In the genomic region with DNA sequence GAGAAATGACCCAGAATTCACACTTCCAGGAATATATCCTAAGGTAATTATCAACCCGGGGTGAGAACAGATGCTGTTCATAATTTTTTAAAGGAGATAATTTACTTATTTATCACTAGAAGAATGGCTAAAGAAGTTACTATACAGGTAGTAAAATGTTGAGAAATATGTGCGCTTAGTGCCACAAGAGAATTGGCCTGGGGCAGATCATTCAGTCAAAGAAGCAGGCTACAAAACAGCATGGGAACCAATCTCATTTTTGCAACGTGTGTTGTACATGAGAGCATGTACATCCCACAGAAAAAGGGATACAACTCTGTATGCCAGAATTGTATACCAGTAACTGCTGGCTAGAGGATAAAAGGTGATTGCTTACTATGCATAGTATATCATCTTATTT, we compare ENCODE assay signal across 32 cellular contexts.
DNase-seq lines count a peak whose midpoint lies in the region; ATAC-seq and TF ChIP-seq lines count a peak whose summit lies in the region.
"Had no signal": no experiment of that assay in that cellular context is flagged by ENCODE, and none has a peak within 500 bp of the region (broad histone marks: within the 10 kb centered on the region; RNA-seq: fewer than 3 reads in every experiment).

No MANE protein-coding gene starts in this region.

- H3K9me2 ChIP-seq in SK-N-SH: no peaks in the 10 kb centered on the region

- H3K36me3 ChIP-seq in SK-N-SH (replicated peaks in 1 of 2; ENCODE audit: control insufficient read depth in 1 of 2, insufficient read depth in 2 of 2, low read length in 1 of 2) (no peaks in the 10 kb centered on the region), osteoblast (ENCODE audit: insufficient read depth, low read length) (no peaks in the 10 kb centered on the region), trophoblast cell (ENCODE audit: control insufficient read depth in 1 of 2, insufficient read depth in 2 of 2, low read length in 2 of 2) (no peaks in the 10 kb centered on the region)
- H3K36me3 ChIP-seq: BE2C; BLaER1; BLaER1 treated with 17β-estradiol and CSF1 and Interleukin-3, amounts not matched to agents 10 nM and 100 nM had no signal

- H2BK5ac ChIP-seq in trophoblast cell (ENCODE audit: low read depth, low read length, poor library complexity): no peak overlapping the region

- H3K4me3 ChIP-seq in SK-N-SH (ENCODE audit: low read depth in 2 of 2, low read length in 1 of 2): no peak overlapping the region
- no peak overlapping the region for H3K4me3 ChIP-seq in osteoblast (ENCODE audit: insufficient read depth, low read length)
- no peak overlapping the region for H3K4me3 ChIP-seq in trophoblast cell (ENCODE audit: low read depth, low read length)
- H3K4me3 ChIP-seq: A549; BLaER1; BLaER1 treated with 17β-estradiol and CSF1 and Interleukin-3, amounts not matched to agents 10 nM and 100 nM had no signal

- WGBS in SK-N-SH (ENCODE audit: low lambda C conversion rate): 33% methylated on average over 3 of the region's 3 CpGs
- no CpG with 5 or more reads among the region's 3 CpGs for WGBS in trophoblast cell (ENCODE audit: extremely low coverage, insufficient coverage, insufficient read length)

- H4K91ac ChIP-seq in trophoblast cell (ENCODE audit: low read depth, low read length): no peak overlapping the region

- H3K27me3 ChIP-seq in SK-N-SH (ENCODE audit: insufficient read depth): no peaks in the 10 kb centered on the region; the same call in 1 of the 2 replicates
- no peaks in the 10 kb centered on the region for H3K27me3 ChIP-seq in osteoblast (ENCODE audit: insufficient read depth, low read length)
- no peaks in the 10 kb centered on the region for H3K27me3 ChIP-seq in trophoblast cell (ENCODE audit: insufficient read depth, low read length)
- H3K27me3 ChIP-seq: BE2C; BLaER1; BLaER1 treated with 17β-estradiol and CSF1 and Interleukin-3, amounts not matched to agents 10 nM and 100 nM had no signal

- no peak overlapping the region for H3K23ac ChIP-seq in trophoblast cell (ENCODE audit: low read length)

- no peak for TF ChIP-seq EP300 in SK-N-SH (IDR thresholded peaks at IDR 0.05; ENCODE audit: borderline replicate concordance in 1 of 2, low read depth in 1 of 2, low read length in 1 of 2)

- H4K8ac ChIP-seq in trophoblast cell (ENCODE audit: low read depth, low read length): no peak overlapping the region

- H3K27ac ChIP-seq in SK-N-SH (ENCODE audit: low read depth in 2 of 2, low read length in 1 of 2): no peak overlapping the region
- no peak overlapping the region for H3K27ac ChIP-seq in osteoblast (ENCODE audit: low read depth, low read length)
- H3K27ac ChIP-seq in trophoblast cell (ENCODE audit: low read depth, low read length): no peak overlapping the region
- H3K27ac ChIP-seq: 22Rv1; A549; BLaER1; BLaER1 treated with 17β-estradiol and CSF1 and Interleukin-3, amounts not matched to agents 10 nM and 100 nM; C4-2B had no signal

- H4K12ac ChIP-seq in trophoblast cell (ENCODE audit: low read depth, low read length): no peak overlapping the region

- H2BK120ac ChIP-seq in trophoblast cell (ENCODE audit: insufficient read depth, low read length, poor library complexity): no peak overlapping the region

- no peaks in the 10 kb centered on the region for H3K9me3 ChIP-seq in SK-N-SH
- H3K9me3 ChIP-seq in osteoblast (ENCODE audit: low read depth, low read length): no peaks in the 10 kb centered on the region
- no peaks in the 10 kb centered on the region for H3K9me3 ChIP-seq in trophoblast cell (ENCODE audit: insufficient read depth, low read depth, low read length)
- H3K9me3 ChIP-seq in T-helper 17 cell (ENCODE audit: control insufficient read depth, low read length, poor library complexity, severe bottlenecking): no peaks in the 10 kb centered on the region
- H3K9me3 ChIP-seq: A549; BE2C; BLaER1; BLaER1 treated with 17β-estradiol and CSF1 and Interleukin-3, amounts not matched to agents 10 nM and 100 nM; Caco-2 had no signal

- H3K18ac ChIP-seq in trophoblast cell (ENCODE audit: low read length): no peak overlapping the region

- CTCF ChIA-PET in SK-N-SH (lab: Yijun Ruan, JAX): interaction anchor here (6.2 kb wide), 1 partner anchor 13 kb away, joined by 67 read pairs; no protein-coding TSS in a partner anchor

- H2AK5ac ChIP-seq in trophoblast cell (ENCODE audit: low read length): no peak overlapping the region

- no peak overlapping the region for H3K4me2 ChIP-seq in SK-N-SH
- H3K4me2 ChIP-seq in osteoblast (ENCODE audit: insufficient read depth, low read length): no peak overlapping the region
- no peak overlapping the region for H3K4me2 ChIP-seq in trophoblast cell (ENCODE audit: low read length)
- H3K4me2 ChIP-seq: A549; BLaER1; BLaER1 treated with 17β-estradiol and CSF1 and Interleukin-3, amounts not matched to agents 10 nM and 100 nM had no signal

- 0 out of 2 replicates have a peak overlapping the region, but pooled peaks have one; percentile 7 for H2AFZ ChIP-seq in SK-N-SH (ENCODE audit: low read depth)
- no peak overlapping the region for H2AFZ ChIP-seq in osteoblast (ENCODE audit: low read length)
- no peak overlapping the region for H2AFZ ChIP-seq in trophoblast cell (ENCODE audit: insufficient read depth, low read length, poor library complexity)

- H3K14ac ChIP-seq in trophoblast cell (ENCODE audit: low read length): no peak overlapping the region

- TF ChIP-seq RAD21 in SK-N-SH (IDR thresholded peaks at IDR 0.05; ENCODE audit: low read length): no peak

- peaks cover 29% of the 10 kb centered on the region for H3K27me3 Mint-ChIP-seq in T-helper 17 cell

- H3K79me2 ChIP-seq in SK-N-SH (ENCODE audit: insufficient read depth): no peaks in the 10 kb centered on the region
- H3K79me2 ChIP-seq in osteoblast (ENCODE audit: insufficient read depth, low read length): no peaks in the 10 kb centered on the region
- no peaks in the 10 kb centered on the region for H3K79me2 ChIP-seq in trophoblast cell (ENCODE audit: control insufficient read depth, insufficient read depth, low read length, poor library complexity)

- no peak overlapping the region for H2BK12ac ChIP-seq in trophoblast cell (ENCODE audit: low read length)

- no peaks in the 10 kb centered on the region for H3K4me1 Mint-ChIP-seq in T-helper 17 cell
- H3K4me1 Mint-ChIP-seq: B cell; CD4-positive, alpha-beta memory T cell; CD4-positive, CD25-positive, alpha-beta regulatory T cell; CD8-positive, alpha-beta memory T cell had no signal

- DNase-seq in SK-N-SH: no peak
- DNase-seq in osteoblast (ENCODE audit: insufficient read length, low spot score, missing footprints): peak; percentile 32
- DNase-seq in trophoblast cell: peak; percentile 85 to 95
- no peak for DNase-seq in T-helper 17 cell
- DNase-seq in DMS79 treated with DMSO at 0.1 percent for 48 hours (lab: John Stamatoyannopoulos, UW): no peak
- DNase-seq: 8988T; ACHN; AML-193; BE2C; C1 segment of cervical spinal cord; Caco-2; Calu3; CD4-positive, alpha-beta memory T cell; CD4-positive, alpha-beta T cell; CD4-positive, CD25-positive, alpha-beta regulatory T cell; CD8-positive, alpha-beta memory T cell; CD8-positive, alpha-beta T cell; COR-L47; DMS 273 treated with DMSO at 0.1 percent for 48 hours; DMS153; DMS53; DMS79; DND-41; EL had no signal

- H3F3A ChIP-seq in SK-N-SH (replicated peaks; ENCODE audit: insufficient read depth): no peaks in the 10 kb centered on the region

- POLR2A ChIA-PET in SK-N-SH (lab: Yijun Ruan, JAX): no interaction called here

- H3K4me3 Mint-ChIP-seq in T-helper 17 cell: no peak overlapping the region
- H3K4me3 Mint-ChIP-seq: B cell; CD14-positive monocyte; CD4-positive, alpha-beta memory T cell; CD4-positive, alpha-beta T cell; CD4-positive, CD25-positive, alpha-beta regulatory T cell; CD8-positive, alpha-beta memory T cell; CD8-positive, alpha-beta T cell had no signal

- H3K4ac ChIP-seq in trophoblast cell (ENCODE audit: low read depth, low read length): no peak overlapping the region

- H3K4me1 ChIP-seq in SK-N-SH (ENCODE audit: control insufficient read depth in 1 of 2, insufficient read depth in 2 of 2, low read depth in 1 of 2, low read length in 1 of 2): no peaks in the 10 kb centered on the region
- H3K4me1 ChIP-seq in osteoblast (ENCODE audit: insufficient read depth, low read length): no peaks in the 10 kb centered on the region
- no peaks in the 10 kb centered on the region for H3K4me1 ChIP-seq in trophoblast cell (ENCODE audit: control insufficient read depth in 1 of 2, insufficient read depth in 2 of 2, low read length in 2 of 2)
- H3K4me1 ChIP-seq: A549; BE2C; BLaER1; BLaER1 treated with 17β-estradiol and CSF1 and Interleukin-3, amounts not matched to agents 10 nM and 100 nM; Caco-2 had no signal

- H3K79me1 ChIP-seq in trophoblast cell (ENCODE audit: low read length): no peaks in the 10 kb centered on the region

- H3K27ac Mint-ChIP-seq in T-helper 17 cell: no peak overlapping the region
- H3K27ac Mint-ChIP-seq: B cell; CD14-positive monocyte; CD4-positive, alpha-beta memory T cell; CD4-positive, alpha-beta T cell; CD8-positive, alpha-beta memory T cell; CD8-positive, alpha-beta T cell had no signal

- no peaks in the 10 kb centered on the region for H4K20me1 ChIP-seq in SK-N-SH (ENCODE audit: insufficient read depth)
- no peaks in the 10 kb centered on the region for H4K20me1 ChIP-seq in osteoblast (ENCODE audit: insufficient read depth, low read length)
- H4K20me1 ChIP-seq: BLaER1; BLaER1 treated with 17β-estradiol and CSF1 and Interleukin-3, amounts not matched to agents 10 nM and 100 nM had no signal

- no peak for TF ChIP-seq CTCF in SK-N-SH (IDR thresholded peaks at IDR 0.05)
- no peak for TF ChIP-seq CTCF in osteoblast (IDR thresholded peaks at IDR 0.05; ENCODE audit: extremely low read depth, low read depth, low read length)

- ATAC-seq in SK-N-SH treated with all-trans-retinoic acid at 6 μM for 48 hours: no peak
- no peak for ATAC-seq in T-helper 17 cell
- ATAC-seq: CD8-positive, alpha-beta T cell had no signal

- H3K9ac ChIP-seq in SK-N-SH: no peak overlapping the region
- no peak overlapping the region for H3K9ac ChIP-seq in trophoblast cell (ENCODE audit: low read length)
- H3K9ac ChIP-seq: BLaER1; BLaER1 treated with 17β-estradiol and CSF1 and Interleukin-3, amounts not matched to agents 10 nM and 100 nM had no signal

- H3K36me3 Mint-ChIP-seq in T-helper 17 cell (ENCODE audit: low read depth): peaks cover 2% of the 10 kb centered on the region
- H3K36me3 Mint-ChIP-seq: CD14-positive monocyte; CD4-positive, alpha-beta memory T cell; CD4-positive, CD25-positive, alpha-beta regulatory T cell; CD8-positive, alpha-beta memory T cell; CD8-positive, alpha-beta T cell had no signal

TF ChIP-seq in SK-N-SH, 30 proteins besides CTCF, POLR2A, EP300 and RAD21 (continues in another document):
- no peak for TF ChIP-seq RFX5 (IDR thresholded peaks at IDR 0.05; ENCODE audit: low read length)
- no peak for TF ChIP-seq SMC3 (IDR thresholded peaks at IDR 0.05; ENCODE audit: low read depth, low read length)

Comparison
In these comparisons a context has a peak if more than half of its experiments do, and no peak if none do; other contexts are left out.
1. DNase-seq: peak in osteoblast (single experiment) and trophoblast cell (2 of 2); none in SK-N-SH (single experiment), T-helper 17 cell (0 of 3) and DMS79 treated with DMSO at 0.1 percent for 48 hours (single experiment).